Comparison of ENCODE assay signal across 10 cellular contexts in genomic region chr1:17759114-17759513, GRCh38. TPM values are rescaled to one million over a fixed set of nuclear protein-coding genes. Genes with fewer than 3 reads are reported as not detected.
DNase-seq lines count a peak whose midpoint lies in the region; ATAC-seq and TF ChIP-seq lines count a peak whose summit lies in the region.
"Had no signal": no experiment of that assay in that cellular context is flagged by ENCODE, and none has a peak within 500 bp of the region (broad histone marks: within the 10 kb centered on the region; RNA-seq: fewer than 3 reads in every experiment).

No MANE protein-coding gene starts in this region.

- 62% methylated on average over 7 of the region's 7 CpGs for WGBS in hepatocyte (ENCODE audit: low lambda C conversion rate, missing lambda C conversion rate)
- WGBS in psoas muscle, 3 donors, result 63 to 74% (median 66%) methylated on average over 7 of the region's 7 CpGs

- H3K79me2 ChIP-seq in OCI-LY3 (ENCODE audit: low read length) (no peaks in the 10 kb centered on the region), hepatocyte (no peaks in the 10 kb centered on the region)

- TF ChIP-seq CTCF in BJ (IDR thresholded peaks at IDR 0.05; ENCODE audit: insufficient read depth, low read depth, low read length) (peak; percentile 23; the same call in 1 of the 2 replicates), GM12864 (IDR thresholded peaks at IDR 0.05; ENCODE audit: low read depth, low read length, missing control alignments) (peak; percentile 43), OCI-LY3 (IDR thresholded peaks at IDR 0.05; ENCODE audit: low read depth, low read length) (peak; percentile 24; the same call in 1 of the 2 replicates), hepatocyte (IDR thresholded peaks at IDR 0.05; ENCODE audit: poor library complexity) (peak; percentile 9), psoas muscle (IDR thresholded peaks at IDR 0.05) (no peak)

- H3K9me2 ChIP-seq in hepatocyte (replicated peaks; ENCODE audit: insufficient read depth), result no peaks in the 10 kb centered on the region

- no peak overlapping the region for H3K4me2 ChIP-seq in OCI-LY3 (ENCODE audit: low read length)
- H3K4me2 ChIP-seq in hepatocyte, result no peak overlapping the region

- POLR2A ChIA-PET in BJ (lab: Charles Lee), result no interaction called here

- no peaks in the 10 kb centered on the region for H3K27me3 ChIP-seq in BJ (ENCODE audit: control insufficient read depth, insufficient read depth, low read length)
- H3K27me3 ChIP-seq in OCI-LY3 (ENCODE audit: low read depth, low read length), result no peaks in the 10 kb centered on the region
- H3K27me3 ChIP-seq in hepatocyte, result no peaks in the 10 kb centered on the region
- H3K27me3 ChIP-seq in psoas muscle (ENCODE audit: insufficient read depth in 3 of 3, low read length in 2 of 3), result peaks cover 0 to 5% (median 4%) of the 10 kb centered on the region in 3 donors

- no peak overlapping the region for H3K9ac ChIP-seq in OCI-LY3 (ENCODE audit: low read length)

- H3K4me1 ChIP-seq in OCI-LY3 (ENCODE audit: low read length), result no peaks in the 10 kb centered on the region
- no peaks in the 10 kb centered on the region for H3K4me1 ChIP-seq in hepatocyte (ENCODE audit: insufficient read depth)
- no peaks in the 10 kb centered on the region for H3K4me1 ChIP-seq in psoas muscle

- no peak for DNase-seq in BJ (ENCODE audit: low read depth)
- no peak for DNase-seq in GM12864 (ENCODE audit: low read depth)
- DNase-seq in hepatocyte (ENCODE audit: low spot score), result no peak
- no peak for DNase-seq in psoas muscle
- no peak for DNase-seq in epidermal melanocyte (ENCODE audit: insufficient read length, low spot score)
- DNase-seq in DMS153 (lab: John Stamatoyannopoulos, UW), result no peak
- DNase-seq: dermis blood vessel endothelial cell, NCI-H1930 had no signal

- H4K20me1 ChIP-seq in OCI-LY3 (ENCODE audit: insufficient read depth, low read length), result no peaks in the 10 kb centered on the region
- H4K20me1 ChIP-seq in hepatocyte (ENCODE audit: insufficient read depth, poor library complexity, severe bottlenecking), result no peaks in the 10 kb centered on the region

- H3K36me3 ChIP-seq in BJ (ENCODE audit: control insufficient read depth, insufficient read depth, low read length) (no peaks in the 10 kb centered on the region), OCI-LY3 (replicated peaks; ENCODE audit: low read depth, low read length) (no peaks in the 10 kb centered on the region), hepatocyte (replicated peaks; ENCODE audit: insufficient read depth, low read depth) (no peaks in the 10 kb centered on the region), psoas muscle (ENCODE audit: insufficient read depth in 1 of 2, low read depth in 1 of 2) (no peaks in the 10 kb centered on the region)

- CTCF ChIA-PET in BJ (lab: Yijun Ruan, JAX), result interaction anchor here (1.5 kb wide), 2 partner anchors 30 to 67 kb away, joined by 3 read pairs; no protein-coding TSS in a partner anchor

- H2AFZ ChIP-seq in OCI-LY3 (ENCODE audit: low read depth, low read length) (no peak overlapping the region), hepatocyte (no peak overlapping the region)

- H3K27ac ChIP-seq in OCI-LY3 (ENCODE audit: low read length) (no peak overlapping the region), hepatocyte (no peak overlapping the region), psoas muscle (no peak overlapping the region)

- intact Hi-C loops in psoas muscle (cut with DNase I), result no loop called here

- H3K9me3 ChIP-seq in OCI-LY3 (ENCODE audit: insufficient read depth, low read length) (peaks cover 4% of the 10 kb centered on the region), hepatocyte (ENCODE audit: low read depth) (peaks cover 5% of the 10 kb centered on the region), psoas muscle (peaks cover 29% of the 10 kb centered on the region)

- ATAC-seq in psoas muscle, result no peak
- no peak for ATAC-seq in HG02610 (IDR thresholded peaks at IDR 0.05; ENCODE audit: unreplicated experiment)

- H3K4me3 ChIP-seq in BJ (ENCODE audit: low read depth, low read length) (no peak overlapping the region), GM12864 (ENCODE audit: low read depth, low read length) (no peak overlapping the region), OCI-LY3 (ENCODE audit: low read length) (no peak overlapping the region), hepatocyte (no peak overlapping the region), psoas muscle (no peak overlapping the region)

RNA-seq across cellular contexts. Expression of gene ACTL8, which starts 4.0 kb away (rescaled TPM):
- 0.07 TPM in 2 replicates for polyA plus RNA-seq in BJ (2011; rRNA removed)
- not detected in 2 replicates for polyA minus RNA-seq in BJ (2011; rRNA and poly(A)+ RNA removed)
- not detected in 2 replicates for total RNA-seq in hepatocyte
- 0.34 TPM in 1 of 2 replicates, not detected in the other for polyA plus RNA-seq in hepatocyte
- not detected for total RNA-seq in psoas muscle
- not detected for polyA plus RNA-seq in psoas muscle
- total RNA-seq: dermis blood vessel endothelial cell had no signal
